Comparison of ENCODE assay signal across 8 cellular contexts in genomic region chr7:50793947-50794570, GRCh38. TPM values are rescaled to one million over a fixed set of nuclear protein-coding genes. Genes with fewer than 3 reads are reported as not detected.
A peak's percentile ranks its signal among the peaks of the same experiment; 100 is the strongest.
DNase-seq lines count a peak whose midpoint lies in the region; ATAC-seq and TF ChIP-seq lines count a peak whose summit lies in the region.

No MANE protein-coding gene starts in this region.

- no peak overlapping the region for H3K27ac ChIP-seq in RWPE2 (ENCODE audit: poor library complexity, severe bottlenecking)
- peak overlapping the region; percentile 56 to 92 (median 80) for H3K27ac ChIP-seq in esophagus squamous epithelium
- no peak overlapping the region for H3K27ac ChIP-seq in neural cell (ENCODE audit: low read length)

- H4K20me1 ChIP-seq in neural cell (ENCODE audit: insufficient read depth): no peaks in the 10 kb centered on the region

- DNase-seq in AG10803 (ENCODE audit: low read depth): no peak
- DNase-seq in RWPE2 (ENCODE audit: low spot score): no peak
- no peak for DNase-seq in esophagus squamous epithelium (lab: John Stamatoyannopoulos, UW)
- DNase-seq in 8988T: no peak
- no peak for DNase-seq in COLO829 (ENCODE audit: low spot score)

- H3K9me3 ChIP-seq in RWPE2 (ENCODE audit: severe bottlenecking) (no peaks in the 10 kb centered on the region), esophagus squamous epithelium (no peaks in the 10 kb centered on the region), neural cell (ENCODE audit: low read length) (no peaks in the 10 kb centered on the region)

- no peak for ATAC-seq in RWPE2 (ENCODE audit: low read depth)
- ATAC-seq in GM21381 (IDR thresholded peaks at IDR 0.05; ENCODE audit: unreplicated experiment): no peak
- ATAC-seq in GM18873 (IDR thresholded peaks at IDR 0.05; ENCODE audit: low FRiP score, unreplicated experiment): no peak

- TF ChIP-seq POLR2A in esophagus squamous epithelium (IDR thresholded peaks at IDR 0.05): no peak

- no peaks in the 10 kb centered on the region for H3F3A ChIP-seq in neural cell (ENCODE audit: insufficient read depth, low read length, poor library complexity, severe bottlenecking)

- H3K27me3 ChIP-seq in RWPE2 (ENCODE audit: insufficient read depth, poor library complexity, severe bottlenecking): no peaks in the 10 kb centered on the region
- H3K27me3 ChIP-seq in esophagus squamous epithelium: peaks cover 0 to 39% (median 0%) of the 10 kb centered on the region in 4 donors
- H3K27me3 ChIP-seq in neural cell (ENCODE audit: insufficient read depth, low read depth, low read length): peaks cover 15% of the 10 kb centered on the region

- no peak overlapping the region for H3K4me2 ChIP-seq in neural cell (ENCODE audit: low read length)

- 76 to 83% methylated on average over 14 to 18 of the region's 18 CpGs for WGBS in esophagus squamous epithelium, 2 donors

- H3K9ac ChIP-seq in neural cell (ENCODE audit: low read length): no peak overlapping the region

- TF ChIP-seq EP300 in neural cell (conservative IDR thresholded peaks at IDR 0.05; ENCODE audit: poor library complexity, severe bottlenecking): no peak

- H3K4me3 ChIP-seq in AG10803 (ENCODE audit: low read length): peak overlapping the region; percentile 60
- H3K4me3 ChIP-seq in RWPE2 (ENCODE audit: severe bottlenecking): peak overlapping the region; percentile 97
- peak overlapping the region; percentile 41 to 84 (median 58) for H3K4me3 ChIP-seq in esophagus squamous epithelium
- H3K4me3 ChIP-seq in neural cell (ENCODE audit: low read length): peak overlapping the region; percentile 60

- no peak overlapping the region for H2AFZ ChIP-seq in neural cell (ENCODE audit: low read depth, low read length)

- peaks cover 34% of the 10 kb centered on the region for H3K79me2 ChIP-seq in neural cell (replicated peaks; ENCODE audit: insufficient read depth, low read length)

- no peak for TF ChIP-seq RAD21 in neural cell (conservative IDR thresholded peaks at IDR 0.05)

- intact Hi-C loops in esophagus squamous epithelium (cut with DNase I): no loop called here

- H3K4me1 ChIP-seq in RWPE2 (ENCODE audit: insufficient read depth, poor library complexity, severe bottlenecking): no peaks in the 10 kb centered on the region
- H3K4me1 ChIP-seq in esophagus squamous epithelium: peaks cover 0 to 31% (median 5%) of the 10 kb centered on the region in 3 donors

- H3K9me2 ChIP-seq in neural cell (ENCODE audit: insufficient read depth, low read length): no peaks in the 10 kb centered on the region

- 0 out of 2 replicates have a peak, but pooled peaks cover 4% of the 10 kb centered on the region for H3K36me3 ChIP-seq in RWPE2 (ENCODE audit: low read depth)
- H3K36me3 ChIP-seq in esophagus squamous epithelium: no peaks in the 10 kb centered on the region
- no peaks in the 10 kb centered on the region for H3K36me3 ChIP-seq in neural cell (ENCODE audit: insufficient read depth, low read length)

- TF ChIP-seq CTCF in AG10803 (conservative IDR thresholded peaks at IDR 0.05; ENCODE audit: low read length) (no peak), RWPE2 (IDR thresholded peaks at IDR 0.05; ENCODE audit: poor library complexity, severe bottlenecking) (no peak), esophagus squamous epithelium (IDR thresholded peaks at IDR 0.05) (no peak), neural cell (IDR thresholded peaks at IDR 0.05; ENCODE audit: poor library complexity, severe bottlenecking) (no peak)

TF ChIP-seq in neural cell, 6 proteins besides CTCF, POLR2A, EP300 and RAD21:
- TF ChIP-seq SMC3 (conservative IDR thresholded peaks at IDR 0.05; ENCODE audit: poor library complexity): no peak
- TF ChIP-seq EZH2 (IDR thresholded peaks at IDR 0.05; ENCODE audit: borderline replicate concordance, insufficient read depth, low read length, poor library complexity, severe bottlenecking): no peak
- no peak for TF ChIP-seq TAF1 (IDR thresholded peaks at IDR 0.05; ENCODE audit: low read depth)
- no peak for TF ChIP-seq MXI1 (conservative IDR thresholded peaks at IDR 0.05; ENCODE audit: poor library complexity, severe bottlenecking)
- no peak for TF ChIP-seq POLR2AphosphoS5 (IDR thresholded peaks at IDR 0.05)
- TF ChIP-seq, protein P1, sequence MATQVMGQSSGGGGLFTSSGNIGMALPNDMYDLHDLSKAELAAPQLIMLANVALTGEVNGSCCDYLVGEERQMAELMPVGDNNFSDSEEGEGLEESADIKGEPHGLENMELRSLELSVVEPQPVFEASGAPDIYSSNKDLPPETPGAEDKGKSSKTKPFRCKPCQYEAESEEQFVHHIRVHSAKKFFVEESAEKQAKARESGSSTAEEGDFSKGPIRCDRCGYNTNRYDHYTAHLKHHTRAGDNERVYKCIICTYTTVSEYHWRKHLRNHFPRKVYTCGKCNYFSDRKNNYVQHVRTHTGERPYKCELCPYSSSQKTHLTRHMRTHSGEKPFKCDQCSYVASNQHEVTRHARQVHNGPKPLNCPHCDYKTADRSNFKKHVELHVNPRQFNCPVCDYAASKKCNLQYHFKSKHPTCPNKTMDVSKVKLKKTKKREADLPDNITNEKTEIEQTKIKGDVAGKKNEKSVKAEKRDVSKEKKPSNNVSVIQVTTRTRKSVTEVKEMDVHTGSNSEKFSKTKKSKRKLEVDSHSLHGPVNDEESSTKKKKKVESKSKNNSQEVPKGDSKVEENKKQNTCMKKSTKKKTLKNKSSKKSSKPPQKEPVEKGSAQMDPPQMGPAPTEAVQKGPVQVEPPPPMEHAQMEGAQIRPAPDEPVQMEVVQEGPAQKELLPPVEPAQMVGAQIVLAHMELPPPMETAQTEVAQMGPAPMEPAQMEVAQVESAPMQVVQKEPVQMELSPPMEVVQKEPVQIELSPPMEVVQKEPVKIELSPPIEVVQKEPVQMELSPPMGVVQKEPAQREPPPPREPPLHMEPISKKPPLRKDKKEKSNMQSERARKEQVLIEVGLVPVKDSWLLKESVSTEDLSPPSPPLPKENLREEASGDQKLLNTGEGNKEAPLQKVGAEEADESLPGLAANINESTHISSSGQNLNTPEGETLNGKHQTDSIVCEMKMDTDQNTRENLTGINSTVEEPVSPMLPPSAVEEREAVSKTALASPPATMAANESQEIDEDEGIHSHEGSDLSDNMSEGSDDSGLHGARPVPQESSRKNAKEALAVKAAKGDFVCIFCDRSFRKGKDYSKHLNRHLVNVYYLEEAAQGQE (IDR thresholded peaks at IDR 0.05; ENCODE audit: borderline replicate concordance): no peak

RNA-seq across cellular contexts. Expression of gene GRB10, which starts 11.4 kb away (rescaled TPM):
- total RNA-seq in esophagus squamous epithelium: 10 to 100 TPM in 2 of 4 donors, 1 to 10 TPM in 2; 3.5 to 35.1 (median 9.2) TPM
- polyA plus RNA-seq in neural cell: 62.7 and 78.4 TPM in 2 replicates
- polyA minus RNA-seq in neural cell: 203 and 219 TPM in 2 replicates

Comparison
In these comparisons a context has a peak if more than half of its experiments do, and no peak if none do; other contexts are left out.
1. H3K27ac ChIP-seq: peak in esophagus squamous epithelium (4 of 4); none in RWPE2 (single experiment) and neural cell (single experiment).
2. Peak in every context shown above with its lines, with median percentiles within 50 percentile points of each other: H3K4me3 ChIP-seq.